ENCODE assay signal across 29 cellular contexts in the genomic region with DNA sequence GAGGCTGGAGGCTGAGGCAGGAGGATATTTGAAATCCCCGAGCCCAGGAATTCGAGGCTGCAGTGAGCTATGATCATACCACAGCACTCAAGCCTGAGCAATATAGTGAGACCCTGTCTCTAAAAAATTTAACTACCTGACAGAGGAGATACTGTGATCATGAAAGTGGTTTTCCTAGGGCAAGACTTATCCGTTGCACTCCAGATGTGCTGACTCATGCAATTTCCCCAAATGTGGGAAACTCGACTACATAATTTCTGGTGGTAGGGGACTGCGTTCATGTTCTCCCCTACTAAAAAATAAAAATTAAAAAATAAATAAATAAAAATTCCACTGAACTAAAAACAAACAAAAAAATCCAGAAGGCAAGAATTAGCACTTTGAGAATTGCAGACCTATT.
"Had no signal": no experiment of that assay in that cellular context is flagged by ENCODE, and none has a peak within 500 bp of the region (broad histone marks: within the 10 kb centered on the region; RNA-seq: fewer than 3 reads in every experiment).

No MANE protein-coding gene starts in this region.

- H3K4me1 ChIP-seq: left ventricle myocardium inferior, parathyroid adenoma, sigmoid colon, testis, thyroid gland, transverse colon, upper lobe of left lung, vagina had no signal

- H3K36me3 ChIP-seq: left ventricle myocardium inferior, neural progenitor cell, neutrophil, sigmoid colon, spleen, stomach, thyroid gland, transverse colon, upper lobe of left lung, vagina had no signal

- H3K4me3 Mint-ChIP-seq: mesothelial cell of epicardium; naive B cell; natural killer cell; nephron progenitor cell; neural progenitor cell; stimulated activated naive B cell treated with anti-CD40 and anti-IgM and Interleukin-4, amounts not matched to agents 10 μg/mL and 1 μg/mL and 100 μg/mL, for 72 hours had no signal

- H3K4me3 ChIP-seq: hepatocyte, left ventricle myocardium inferior, lung, neural progenitor cell, sigmoid colon, spleen, stomach, testis, thyroid gland, transverse colon, upper lobe of left lung, vagina had no signal

- H3K27ac ChIP-seq: hepatocyte, left ventricle myocardium inferior, neural progenitor cell, neutrophil, parathyroid adenoma, sigmoid colon, spleen, stomach, testis, thyroid gland, transverse colon, upper lobe of left lung, vagina had no signal

- H3K9me3 Mint-ChIP-seq: mesothelial cell of epicardium; naive B cell; natural killer cell; nephron progenitor cell; neural progenitor cell; stimulated activated naive B cell treated with anti-CD40 and anti-IgM and Interleukin-4, amounts not matched to agents 10 μg/mL and 1 μg/mL and 100 μg/mL, for 72 hours had no signal

- DNase-seq: islet precursor cell; left ventricle myocardium inferior; mesendoderm; naive B cell; natural killer cell; nephron progenitor cell; occipital lobe; retina; right cardiac atrium; sigmoid colon; small intestine; spleen; stimulated activated CD4-positive, alpha-beta T cell treated with anti-CD3 and anti-CD28 coated beads, Interleukin-4, amount 100 ng/mL, for 4 hours; stimulated activated CD8-positive, alpha-beta memory T cell treated with anti-CD3 and anti-CD28 coated beads, Interleukin-4, amount 100 ng/mL, for 48 hours; stimulated activated naive B cell treated with anti-CD40 and anti-IgM and Interleukin-4, amounts not matched to agents 10 μg/mL and 1 μg/mL and 100 μg/mL, for 72 hours; stimulated activated naive CD8-positive, alpha-beta T cell treated with anti-CD3 and anti-CD28 coated beads, Interleukin-15, Interleukin-2, amounts not matched to agents 100 U/mL and 50 U/mL, for 24 hours; stomach; testis; thyroid gland; transverse colon; upper lobe of left lung had no signal

- FAIRE-seq: small intestine had no signal

- H3K36me3 Mint-ChIP-seq: mesothelial cell of epicardium; naive B cell; natural killer cell; neural progenitor cell; stimulated activated naive B cell treated with anti-CD40 and anti-IgM and Interleukin-4, amounts not matched to agents 10 μg/mL and 1 μg/mL and 100 μg/mL, for 72 hours had no signal

- ATAC-seq: natural killer cell; right cardiac atrium; stimulated activated naive B cell treated with anti-CD40 and anti-IgM and Interleukin-4, amounts not matched to agents 10 μg/mL and 1 μg/mL and 100 μg/mL, for 72 hours; stimulated activated naive CD8-positive, alpha-beta T cell treated with anti-CD3 and anti-CD28 coated beads, Interleukin-15, Interleukin-2, amounts not matched to agents 100 U/mL and 50 U/mL, for 24 hours had no signal

- H3K27me3 ChIP-seq: hepatocyte, neutrophil, sigmoid colon, stomach, testis, thyroid gland, transverse colon, upper lobe of left lung, vagina had no signal

- H2AFZ ChIP-seq: hepatocyte, neural progenitor cell, parathyroid adenoma had no signal

- H3K27ac Mint-ChIP-seq: mesothelial cell of epicardium; naive B cell; natural killer cell; nephron progenitor cell; neural progenitor cell; progenitor cell of endocrine pancreas; stimulated activated naive B cell treated with anti-CD40 and anti-IgM and Interleukin-4, amounts not matched to agents 10 μg/mL and 1 μg/mL and 100 μg/mL, for 72 hours had no signal

- H3K79me2 ChIP-seq: hepatocyte, parathyroid adenoma had no signal

- H3K4me2 ChIP-seq: hepatocyte, neural progenitor cell had no signal

- H3K9me3 ChIP-seq: left ventricle myocardium inferior, neutrophil, sigmoid colon, spleen, stomach, testis, thyroid gland, transverse colon, upper lobe of left lung, vagina had no signal

- H3K4me1 Mint-ChIP-seq: mesothelial cell of epicardium, natural killer cell had no signal

- H3K9ac ChIP-seq: neural progenitor cell, parathyroid adenoma had no signal
